In genomic region chr1:14726606-14727005, GRCh38 we compare ENCODE assay signal across 13 cellular contexts.
DNase-seq lines count a peak whose midpoint lies in the region; ATAC-seq and TF ChIP-seq lines count a peak whose summit lies in the region.
"Had no signal": no experiment of that assay in that cellular context is flagged by ENCODE, and none has a peak within 500 bp of the region (broad histone marks: within the 10 kb centered on the region; RNA-seq: fewer than 3 reads in every experiment).

No MANE protein-coding gene starts in this region.

- no peak overlapping the region for H3K18ac ChIP-seq in H9 (ENCODE audit: insufficient read length, low read depth, low read length)
- no peak overlapping the region for H3K18ac ChIP-seq in mesendoderm (ENCODE audit: low read length)

- H2BK5ac ChIP-seq in H9 (ENCODE audit: insufficient read length, low read length) (no peak overlapping the region), mesendoderm (ENCODE audit: low read length) (peak overlapping the region; percentile 94)

- no CpG with 5 or more reads among the region's 6 CpGs for WGBS in H9 (ENCODE audit: extremely low coverage, insufficient read length, low lambda C conversion rate)
- WGBS in mammary epithelial cell (ENCODE audit: low coverage, missing lambda C conversion rate), result 93% methylated on average over 4 of the region's 6 CpGs
- no CpG with 5 or more reads among the region's 6 CpGs for WGBS in mesendoderm (ENCODE audit: extremely low coverage, insufficient coverage, low lambda C conversion rate)

- H4K20me1 ChIP-seq in H9 (ENCODE audit: control insufficient read depth, insufficient read depth, insufficient read length) (no peaks in the 10 kb centered on the region), mammary epithelial cell (ENCODE audit: insufficient read depth, low read length) (no peaks in the 10 kb centered on the region)

- H2AFZ ChIP-seq in H9 (ENCODE audit: low read length), result no peak overlapping the region
- no peak overlapping the region for H2AFZ ChIP-seq in mammary epithelial cell (ENCODE audit: low read depth, low read length)

- H2BK20ac ChIP-seq in H9 (ENCODE audit: low read depth, low read length, poor library complexity, severe bottlenecking), result no peak overlapping the region

- H3K4me3 Mint-ChIP-seq in H9, result no peak overlapping the region
- H3K4me3 Mint-ChIP-seq in Calu3 (ENCODE audit: low read depth, unreplicated experiment), result no peak overlapping the region
- H3K4me3 Mint-ChIP-seq: CD4-positive, alpha-beta memory T cell had no signal

- H2BK15ac ChIP-seq in H9 (ENCODE audit: low read depth, low read length) (no peak overlapping the region), mesendoderm (replicated peaks; ENCODE audit: low read depth) (no peak overlapping the region)

- H3K36me3 ChIP-seq in mammary epithelial cell (ENCODE audit: insufficient read depth, low read length), result no peaks in the 10 kb centered on the region
- H3K36me3 ChIP-seq in mesendoderm (ENCODE audit: control insufficient read depth, insufficient read depth, low read length), result no peaks in the 10 kb centered on the region

- H3K9me3 Mint-ChIP-seq in H9, result peaks cover 0 to 3% of the 10 kb centered on the region in 2 experiments; a peak in 1 of 5 replicates
- H3K9me3 Mint-ChIP-seq in Calu3 (ENCODE audit: low read depth, unreplicated experiment), result no peaks in the 10 kb centered on the region

- H3K56ac ChIP-seq in H9 (ENCODE audit: insufficient read length, low read depth, low read length), result no peak overlapping the region
- H3K56ac ChIP-seq in mesendoderm (ENCODE audit: low read length), result peak overlapping the region; percentile 79

- H3K27ac Mint-ChIP-seq in H9 (no peak overlapping the region), Calu3 (ENCODE audit: unreplicated experiment) (no peak overlapping the region)
- H3K27ac Mint-ChIP-seq: CD4-positive, alpha-beta memory T cell had no signal

- H3K4me3 ChIP-seq in mammary epithelial cell (replicated peaks in 1 of 3; ENCODE audit: insufficient read depth in 1 of 3, low read depth in 2 of 3, low read length in 3 of 3) (no peak overlapping the region), epithelial cell of esophagus (ENCODE audit: low read length) (no peak overlapping the region), mesendoderm (ENCODE audit: low read length) (no peak overlapping the region)

- no peak for TF ChIP-seq CTCF in H9 (conservative IDR thresholded peaks at IDR 0.05)
- no peak for TF ChIP-seq CTCF in mammary epithelial cell (conservative IDR thresholded peaks at IDR 0.05 in 1 of 2, IDR thresholded peaks at IDR 0.05 in 1 of 2; ENCODE audit: extremely low read depth in 1 of 2, insufficient read depth in 1 of 2, low read depth in 1 of 2, low read length in 2 of 2)
- TF ChIP-seq CTCF in epithelial cell of esophagus (IDR thresholded peaks at IDR 0.05; ENCODE audit: insufficient read depth, low read depth, low read length, missing control alignments), result no peak
- TF ChIP-seq CTCF in Calu3 (IDR thresholded peaks at IDR 0.05; ENCODE audit: unreplicated experiment), result no peak

- H3K23ac ChIP-seq in H9 (ENCODE audit: insufficient read length, low read depth, low read length), result no peak overlapping the region
- peak overlapping the region; percentile 50 for H3K23ac ChIP-seq in mesendoderm (ENCODE audit: low read length)

- intact Hi-C loops in mammary epithelial cell (cut with micrococcal nuclease) (no loop called here), Calu3 (cut with micrococcal nuclease; ENCODE audit: unreplicated experiment) (no loop called here), head of caudate nucleus (cut with DNase I) (no loop called here)

- H3K27ac ChIP-seq in H9 (ENCODE audit: insufficient read length, low read depth, low read length) (no peak overlapping the region), mammary epithelial cell (ENCODE audit: insufficient read depth, low read depth, low read length) (no peak overlapping the region), mesendoderm (ENCODE audit: low read depth, low read length) (peak overlapping the region; percentile 83)

- DNase-seq in H9 (peak; percentile 41), mammary epithelial cell (peak; percentile 32), epithelial cell of esophagus (ENCODE audit: low read depth) (peak; percentile 66), mesendoderm (peak; percentile 59), Calu3 (no peak), head of caudate nucleus (no peak)
- DNase-seq in stimulated activated naive CD4-positive, alpha-beta T cell (lab: John Stamatoyannopoulos, UW), result no peak
- DNase-seq: CD4-positive, alpha-beta memory T cell; DMS153; DND-41; GOT3; HCEC 1CT had no signal

- H3K36me3 Mint-ChIP-seq in H9 (ENCODE audit: insufficient read depth in 1 of 3, low read depth in 3 of 3) (peaks cover 0 to 6% (median 0%) of the 10 kb centered on the region in 3 experiments; a peak in 1 of 7 replicates), Calu3 (ENCODE audit: insufficient read depth, unreplicated experiment) (no peaks in the 10 kb centered on the region)
- H3K36me3 Mint-ChIP-seq: CD4-positive, alpha-beta memory T cell had no signal

- no peak overlapping the region for H2BK12ac ChIP-seq in H9 (ENCODE audit: insufficient read length, low read depth, low read length)

- H3K9me3 ChIP-seq in H9 (ENCODE audit: control insufficient read depth, low read depth, low read length) (no peaks in the 10 kb centered on the region), mammary epithelial cell (replicated peaks; ENCODE audit: insufficient read depth, low read length) (no peaks in the 10 kb centered on the region)

- H3K9ac ChIP-seq in H9 (ENCODE audit: extremely low read depth, insufficient read length, low read length) (no peak overlapping the region), mammary epithelial cell (ENCODE audit: insufficient read depth, low read length) (no peak overlapping the region), mesendoderm (ENCODE audit: low read length) (peak overlapping the region; percentile 6)

- CTCF ChIA-PET in mammary epithelial cell (lab: Charles Lee; ENCODE audit: low non-redundant PET) (no interaction called here), Calu3 (lab: Charles Lee) (no interaction called here)

- H4K91ac ChIP-seq in H9 (ENCODE audit: insufficient read length, low read depth, low read length), result no peak overlapping the region

- no peak overlapping the region for H4K5ac ChIP-seq in H9 (ENCODE audit: insufficient read length, low read depth, low read length)
- H4K5ac ChIP-seq in mesendoderm (ENCODE audit: low read length), result no peak overlapping the region

- H3K79me1 ChIP-seq in H9 (ENCODE audit: insufficient read depth, low read depth, low read length, poor library complexity, severe bottlenecking) (no peaks in the 10 kb centered on the region), mesendoderm (ENCODE audit: low read length) (peaks cover 10% of the 10 kb centered on the region)

- H3K4me1 Mint-ChIP-seq in H9, result peaks cover 50 to 56% of the 10 kb centered on the region in 2 experiments
- peaks cover 7% of the 10 kb centered on the region for H3K4me1 Mint-ChIP-seq in Calu3 (ENCODE audit: low read depth, unreplicated experiment)
- H3K4me1 Mint-ChIP-seq: CD4-positive, alpha-beta memory T cell had no signal

- no peak overlapping the region for H3K4ac ChIP-seq in H9 (ENCODE audit: low read depth, low read length)
- no peak overlapping the region for H3K4ac ChIP-seq in mesendoderm (ENCODE audit: low read depth, low read length)

- no peak overlapping the region for H3T11ph ChIP-seq in H9 (ENCODE audit: low read length)

- dilution Hi-C loops in mammary epithelial cell (cut with HindIII; ENCODE audit: low sequenced_read_pairs), result no loop called here

- peaks cover 16% of the 10 kb centered on the region for H3K27me3 Mint-ChIP-seq in H9 (ENCODE audit: low read depth)
- peaks cover 33% of the 10 kb centered on the region for H3K27me3 Mint-ChIP-seq in Calu3 (ENCODE audit: unreplicated experiment)

- H4K8ac ChIP-seq in H9 (replicated peaks; ENCODE audit: insufficient read length, low read depth, low read length), result no peak overlapping the region
- H4K8ac ChIP-seq in mesendoderm (ENCODE audit: low read depth, low read length), result no peak overlapping the region

- no peaks in the 10 kb centered on the region for H3K23me2 ChIP-seq in H9 (ENCODE audit: insufficient read length, low read depth, low read length, poor library complexity, severe bottlenecking)

- BruUV-seq in mammary epithelial cell (replicated peaks; lab: Mats Ljungman, UMichigan) (no TSS peak), Calu3 (replicated peaks; lab: Mats Ljungman, UMichigan) (no TSS peak)

- ATAC-seq in GM18858 (IDR thresholded peaks at IDR 0.05; ENCODE audit: unreplicated experiment), result no peak

- H2BK120ac ChIP-seq in H9 (ENCODE audit: low read depth, low read length, poor library complexity, severe bottlenecking) (no peak overlapping the region), mesendoderm (ENCODE audit: low read depth, low read length) (no peak overlapping the region)

- H3K4me2 ChIP-seq in H9 (ENCODE audit: insufficient read depth, insufficient read length, low read length) (no peak overlapping the region), mammary epithelial cell (ENCODE audit: insufficient read depth, low read depth, low read length) (no peak overlapping the region), mesendoderm (ENCODE audit: low read length) (no peak overlapping the region)

- H3K27me3 ChIP-seq in H9 (ENCODE audit: insufficient read depth, low read length), result no peaks in the 10 kb centered on the region
- H3K27me3 ChIP-seq in mammary epithelial cell (ENCODE audit: insufficient read depth, low read length), result no peaks in the 10 kb centered on the region
- no peaks in the 10 kb centered on the region for H3K27me3 ChIP-seq in mesendoderm (ENCODE audit: insufficient read depth, low read length, poor library complexity)

- H3K14ac ChIP-seq in H9 (ENCODE audit: insufficient read depth, low read length), result no peak overlapping the region

- H2AK5ac ChIP-seq in H9 (ENCODE audit: insufficient read length, low read length) (no peak overlapping the region), mesendoderm (ENCODE audit: low read length) (peak overlapping the region; percentile 97)

- in situ Hi-C loops in mammary epithelial cell (cut with MboI; ENCODE audit: low sequenced_read_pairs in 2 of 2), result no loop called here

- H3K4me1 ChIP-seq in H9 (ENCODE audit: insufficient read depth, low read length) (peaks cover 11% of the 10 kb centered on the region; the same call in 1 of the 2 replicates), mammary epithelial cell (ENCODE audit: insufficient read depth, low read length) (peaks cover 4% of the 10 kb centered on the region), mesendoderm (ENCODE audit: control insufficient read depth, low read depth, low read length) (peaks cover 17% of the 10 kb centered on the region)

- H3K79me2 ChIP-seq in H9 (ENCODE audit: insufficient read depth, low read length) (no peaks in the 10 kb centered on the region), mammary epithelial cell (ENCODE audit: insufficient read depth, low read length) (no peaks in the 10 kb centered on the region), mesendoderm (ENCODE audit: control insufficient read depth, insufficient read depth, low read length) (no peaks in the 10 kb centered on the region)

Comparison
In these comparisons a context has a peak if more than half of its experiments do, and no peak if none do; other contexts are left out.
1. DNase-seq: peak in H9 (single experiment), mammary epithelial cell (single experiment), epithelial cell of esophagus (single experiment) and mesendoderm (single experiment); none in stimulated activated naive CD4-positive, alpha-beta T cell (0 of 6), Calu3 (single experiment) and head of caudate nucleus (0 of 42).